In genomic region chr4:186128842-186129241, GRCh38 we compare ENCODE assay signal across 1 cellular context.
TF ChIP-seq lines count a peak whose summit lies in the region.

No MANE protein-coding gene starts in this region.

TF ChIP-seq in H1, 55 proteins besides CTCF, POLR2A, EP300 and RAD21:
- TF ChIP-seq KDM4A (IDR thresholded peaks at IDR 0.05; ENCODE audit: low read depth, low read length, severe bottlenecking): no peak
- TF ChIP-seq E2F6 (IDR thresholded peaks at IDR 0.05): no peak
- TF ChIP-seq SAP30 (IDR thresholded peaks at IDR 0.05; ENCODE audit: insufficient read depth, insufficient replicate concordance, low read length): no peak
- no peak for TF ChIP-seq PHF8 (conservative IDR thresholded peaks at IDR 0.05; ENCODE audit: low read depth, low read length)
- no peak for TF ChIP-seq ZNF274 (IDR thresholded peaks at IDR 0.05; ENCODE audit: borderline replicate concordance, extremely low read depth, low read length)
- TF ChIP-seq SP4 (IDR thresholded peaks at IDR 0.05; ENCODE audit: low read length): no peak
- no peak for TF ChIP-seq CBX8 (IDR thresholded peaks at IDR 0.05; ENCODE audit: borderline replicate concordance, low read depth, low read length)
- no peak for TF ChIP-seq HDAC6 (IDR thresholded peaks at IDR 0.05; ENCODE audit: low read depth, low read length)
- TF ChIP-seq USF2 (IDR thresholded peaks at IDR 0.05; ENCODE audit: low read length): no peak
- no peak for TF ChIP-seq CHD7 (IDR thresholded peaks at IDR 0.05; ENCODE audit: insufficient replicate concordance, low read length)
- TF ChIP-seq MAFK (IDR thresholded peaks at IDR 0.05; ENCODE audit: low read depth, low read length): no peak
TF ChIP-seq in H1: peak in this region for 0.
